ENCODE assay signal across 9 cellular contexts in genomic region chrX:104195489-104196084, GRCh38. TPM values are rescaled to one million over a fixed set of nuclear protein-coding genes. Genes with fewer than 3 reads are reported as not detected.
A peak's percentile ranks its signal among the peaks of the same experiment; 100 is the strongest.
DNase-seq lines count a peak whose midpoint lies in the region; ATAC-seq and TF ChIP-seq lines count a peak whose summit lies in the region.
"Had no signal": no experiment of that assay in that cellular context is flagged by ENCODE, and none has a peak within 500 bp of the region (broad histone marks: within the 10 kb centered on the region; RNA-seq: fewer than 3 reads in every experiment).

No MANE protein-coding gene starts in this region.

- no peak overlapping the region for H3K27ac Mint-ChIP-seq in MCF 10A (ENCODE audit: low read depth, unreplicated experiment)

- intact Hi-C loops in MCF 10A (cut with micrococcal nuclease) = loop anchor here (2.0 to 5.0 kb wide), 2 partner anchors 75 to 147 kb away; no protein-coding TSS in a partner anchor
- intact Hi-C loops in right lobe of liver (cut with DNase I) = no loop called here

- no peaks in the 10 kb centered on the region for H3K9me3 ChIP-seq in right lobe of liver

- no peaks in the 10 kb centered on the region for H3K4me1 ChIP-seq in right lobe of liver

- CTCF ChIA-PET in MCF 10A (lab: Yijun Ruan, JAX) = interaction anchor here (0.6 to 2.3 kb wide), 23 partner anchors 9 to 996 kb away, joined by 3 to 22 read pairs (median 3); no protein-coding TSS in a partner anchor

- no TSS peak for BruUV-seq in MCF 10A (replicated peaks; lab: Mats Ljungman, UMichigan)

- peaks cover 12% of the 10 kb centered on the region for H3K27me3 Mint-ChIP-seq in MCF 10A (ENCODE audit: insufficient read depth, unreplicated experiment)

- TF ChIP-seq POLR2A in right lobe of liver (IDR thresholded peaks at IDR 0.05) = no peak

- peak; percentile 22 for DNase-seq in NCI-H2171 treated with DMSO at 0.1 percent for 48 hours (lab: John Stamatoyannopoulos, UW)
- no peak for DNase-seq in NCI-H2171 (lab: John Stamatoyannopoulos, UW)
- peak; percentile 0 for DNase-seq in MV-4-11 (lab: John Stamatoyannopoulos, UW)
- DNase-seq in MCF 10A (ENCODE audit: unreplicated experiment) = peak; percentile 57
- DNase-seq in right lobe of liver = no peak

- ATAC-seq in GM21447 (IDR thresholded peaks at IDR 0.05; ENCODE audit: unreplicated experiment) (peak; percentile 72), right lobe of liver (peak in 3 of 4 donors; percentile 47 to 66 (median 65)), GM21619 (IDR thresholded peaks at IDR 0.05; ENCODE audit: unreplicated experiment) (no peak), HG03571 (IDR thresholded peaks at IDR 0.05; ENCODE audit: unreplicated experiment) (no peak)

- no peak overlapping the region for H3K4me3 Mint-ChIP-seq in MCF 10A (ENCODE audit: unreplicated experiment)
- H3K4me3 Mint-ChIP-seq: activated T-cell treated with anti-CD3 and anti-CD28 coated beads, Interleukin-2, amount 50 U/mL, for 72 hours had no signal

- TF ChIP-seq CTCF in MCF 10A (IDR thresholded peaks at IDR 0.05; ENCODE audit: unreplicated experiment) = peak; percentile 67
- peak; percentile 42 to 89 (median 86) for TF ChIP-seq CTCF in right lobe of liver (IDR thresholded peaks at IDR 0.05)

- no peak overlapping the region for H3K4me3 ChIP-seq in right lobe of liver

- peaks cover 0 to 4% of the 10 kb centered on the region in 2 donors for H3K27me3 ChIP-seq in right lobe of liver

- no peak overlapping the region for H3K27ac ChIP-seq in right lobe of liver

- POLR2A ChIA-PET in MCF 10A (lab: Yijun Ruan, JAX) = interaction anchor here (0.6 kb wide), 1 partner anchor 177 kb away, joined by 3 read pairs; no protein-coding TSS in a partner anchor

- 100% methylated on average over 1 of the region's 1 CpG for WGBS in right lobe of liver (ENCODE audit: insufficient coverage, low coverage, low lambda C conversion rate, missing lambda C conversion rate)

- H3K9me3 Mint-ChIP-seq in MCF 10A (ENCODE audit: unreplicated experiment) = no peaks in the 10 kb centered on the region
- H3K9me3 Mint-ChIP-seq: activated T-cell treated with anti-CD3 and anti-CD28 coated beads, Interleukin-2, amount 50 U/mL, for 72 hours had no signal

- no peaks in the 10 kb centered on the region for H3K36me3 ChIP-seq in right lobe of liver

- H3K36me3 Mint-ChIP-seq in MCF 10A (ENCODE audit: insufficient read depth, unreplicated experiment) = peaks cover 26% of the 10 kb centered on the region

- no peaks in the 10 kb centered on the region for H3K4me1 Mint-ChIP-seq in MCF 10A (ENCODE audit: insufficient read depth, unreplicated experiment)

RNA-seq across cellular contexts. Expression of gene FAM199X, which starts 29.3 kb away (rescaled TPM):
- 26.0 and 27.2 TPM in 2 replicates for total RNA-seq in MCF 10A (2022)
- total RNA-seq in right lobe of liver = 10 to 100 TPM in 1 of 6 experiments, 1 to 10 TPM in 5; 6.3 to 11.3 (median 7.7) TPM

RNA-seq across cellular contexts. Expression of gene SLC25A53, which starts 38.8 kb away (rescaled TPM):
- total RNA-seq in MCF 10A (2022) (3.2 and 4.1 TPM in 2 replicates), right lobe of liver (1 to 10 TPM; 2.2 to 4.1 (median 3.2) TPM)

RNA-seq across cellular contexts. Expression of gene ESX1, which starts 59.1 kb away (rescaled TPM):
- total RNA-seq in MCF 10A (2022) (not detected in 2 replicates), right lobe of liver (not detected)
- total RNA-seq: activated T-cell treated with anti-CD3 and anti-CD28 coated beads, Interleukin-2, amount 50 U/mL, for 72 hours had no signal

Comparison
In these comparisons a context has a peak if more than half of its experiments do, and no peak if none do; other contexts are left out.
1. DNase-seq: peak in NCI-H2171 treated with DMSO at 0.1 percent for 48 hours (single experiment), MV-4-11 (single experiment) and MCF 10A (single experiment); none in NCI-H2171 (single experiment) and right lobe of liver (0 of 3).
2. ATAC-seq: peak in GM21447 (single experiment) and right lobe of liver (3 of 4); none in GM21619 (single experiment) and HG03571 (single experiment).